In genomic region chr11:122802876-122803275, GRCh38 we compare ENCODE assay signal across 20 cellular contexts. TPM values are rescaled to one million over a fixed set of nuclear protein-coding genes. Genes with fewer than 3 reads are reported as not detected.
A peak's percentile ranks its signal among the peaks of the same experiment; 100 is the strongest.
DNase-seq lines count a peak whose midpoint lies in the region; ATAC-seq and TF ChIP-seq lines count a peak whose summit lies in the region.
"Had no signal": no experiment of that assay in that cellular context is flagged by ENCODE, and none has a peak within 500 bp of the region (broad histone marks: within the 10 kb centered on the region; RNA-seq: fewer than 3 reads in every experiment).

No MANE protein-coding gene starts in this region.

- intact Hi-C loops in Calu3 (cut with micrococcal nuclease; ENCODE audit: unreplicated experiment): no loop called here
- intact Hi-C loops in activated T-helper 1 cell treated with anti-CD3 and anti-CD28 coated beads, Interleukin-12 subunit alpha, Interleukin-12 subunit beta, Interleukin-2, Interleukin-4 antibody, amounts not matched to agents 30 ng/mL and 10 ng/mL and 1 ng/mL, durations not matched to agents 14 hours and 24 hours and 36 hours (cut with micrococcal nuclease): no loop called here

- CTCF ChIA-PET in Calu3 (lab: Charles Lee): no interaction called here

- H3K27me3 ChIP-seq in WERI-Rb-1 (ENCODE audit: insufficient read depth, low read depth, severe bottlenecking): peaks cover 40% of the 10 kb centered on the region
- H3K27me3 ChIP-seq: heart right ventricle had no signal

- no peaks in the 10 kb centered on the region for H3K4me1 Mint-ChIP-seq in Calu3 (ENCODE audit: low read depth, unreplicated experiment)
- H3K4me1 Mint-ChIP-seq in activated T-helper 1 cell treated with anti-CD3 and anti-CD28 coated beads, Interleukin-12 subunit alpha, Interleukin-12 subunit beta, Interleukin-2, Interleukin-4 antibody, amounts not matched to agents 30 ng/mL and 10 ng/mL and 1 ng/mL, durations not matched to agents 14 hours and 24 hours and 36 hours (ENCODE audit: low read depth): peaks cover 12% of the 10 kb centered on the region
- H3K4me1 Mint-ChIP-seq: activated naive CD4-positive, alpha-beta T cell treated with anti-CD3 and anti-CD28 coated beads, Interleukin-2, amount 10 ng/mL, durations not matched to agents 7 days and 5 days had no signal

- no peaks in the 10 kb centered on the region for H3K27me3 Mint-ChIP-seq in Calu3 (ENCODE audit: unreplicated experiment)
- H3K27me3 Mint-ChIP-seq in activated T-helper 1 cell treated with anti-CD3 and anti-CD28 coated beads, Interleukin-12 subunit alpha, Interleukin-12 subunit beta, Interleukin-2, Interleukin-4 antibody, amounts not matched to agents 30 ng/mL and 10 ng/mL and 1 ng/mL, durations not matched to agents 14 hours and 24 hours and 36 hours (ENCODE audit: insufficient read depth): peaks cover 2% of the 10 kb centered on the region
- H3K27me3 Mint-ChIP-seq: activated B cell treated with CpG ODN at 0.5 μM for 24 hours; activated CD4-positive, alpha-beta memory T cell treated with anti-CD3 and anti-CD28 coated beads, Interleukin-2, amount 10 ng/mL, durations not matched to agents 7 days and 5 days; activated naive CD4-positive, alpha-beta T cell treated with anti-CD3 and anti-CD28 coated beads, Interleukin-2, amount 10 ng/mL, durations not matched to agents 7 days and 5 days had no signal

- H3K4me3 ChIP-seq in skin epidermis (no peak overlapping the region), WERI-Rb-1 (ENCODE audit: low read depth, low read length) (no peak overlapping the region)
- H3K4me3 ChIP-seq: heart right ventricle, SK-N-MC had no signal

- H3K9me3 ChIP-seq in WERI-Rb-1 (ENCODE audit: severe bottlenecking): no peaks in the 10 kb centered on the region
- H3K9me3 ChIP-seq: heart right ventricle had no signal

- ATAC-seq in GM19467 (IDR thresholded peaks at IDR 0.05; ENCODE audit: unreplicated experiment): no peak
- ATAC-seq: heart right ventricle had no signal

- peak overlapping the region; percentile 40 for H3K27ac Mint-ChIP-seq in Calu3 (ENCODE audit: unreplicated experiment)
- H3K27ac Mint-ChIP-seq in activated T-helper 1 cell treated with anti-CD3 and anti-CD28 coated beads, Interleukin-12 subunit alpha, Interleukin-12 subunit beta, Interleukin-2, Interleukin-4 antibody, amounts not matched to agents 30 ng/mL and 10 ng/mL and 1 ng/mL, durations not matched to agents 14 hours and 24 hours and 36 hours: peak overlapping the region; percentile 9
- H3K27ac Mint-ChIP-seq: activated B cell treated with CpG ODN at 0.5 μM for 24 hours; activated CD4-positive, alpha-beta memory T cell treated with anti-CD3 and anti-CD28 coated beads, Interleukin-2, amount 10 ng/mL, durations not matched to agents 7 days and 5 days; activated naive CD4-positive, alpha-beta T cell treated with anti-CD3 and anti-CD28 coated beads, Interleukin-2, amount 10 ng/mL, durations not matched to agents 7 days and 5 days; endodermal cell; T-helper 2 cell treated with Interferon-gamma antibody and Interleukin-4, amounts not matched to agents 5 μg/mL and 100 μg/mL, for 36 hours had no signal

- H3K4me3 Mint-ChIP-seq in Calu3 (ENCODE audit: low read depth, unreplicated experiment): no peak overlapping the region
- H3K4me3 Mint-ChIP-seq in activated T-helper 1 cell treated with anti-CD3 and anti-CD28 coated beads, Interleukin-12 subunit alpha, Interleukin-12 subunit beta, Interleukin-2, Interleukin-4 antibody, amounts not matched to agents 30 ng/mL and 10 ng/mL and 1 ng/mL, durations not matched to agents 14 hours and 24 hours and 36 hours: no peak overlapping the region
- H3K4me3 Mint-ChIP-seq: activated B cell treated with CpG ODN at 0.5 μM for 24 hours; activated CD4-positive, alpha-beta memory T cell treated with anti-CD3 and anti-CD28 coated beads, Interleukin-2, amount 10 ng/mL, durations not matched to agents 7 days and 5 days; activated naive CD4-positive, alpha-beta T cell treated with anti-CD3 and anti-CD28 coated beads, Interleukin-2, amount 10 ng/mL, durations not matched to agents 7 days and 5 days; endodermal cell; T-helper 2 cell treated with Interferon-gamma antibody and Interleukin-4, amounts not matched to agents 5 μg/mL and 100 μg/mL, for 36 hours had no signal

- TF ChIP-seq CTCF in Calu3 (IDR thresholded peaks at IDR 0.05; ENCODE audit: unreplicated experiment): no peak
- TF ChIP-seq CTCF in WERI-Rb-1 (IDR thresholded peaks at IDR 0.05; ENCODE audit: low read depth, low read length): no peak

- H3K27ac ChIP-seq in epithelial cell of prostate (peak overlapping the region; percentile 99), skin epidermis (peak overlapping the region in 17 of 21 experiments; percentile 19 to 81 (median 60)), WERI-Rb-1 (no peak overlapping the region)
- H3K27ac ChIP-seq: heart right ventricle, SK-N-MC had no signal

- DNase-seq in Calu3 (no peak), epithelial cell of prostate (ENCODE audit: low read depth, low spot score) (no peak), WERI-Rb-1 (no peak), COLO829 (ENCODE audit: low spot score) (no peak)
- DNase-seq in activated T-helper 1 cell treated with anti-CD3 and anti-CD28 coated beads, Interleukin-12 subunit alpha, Interleukin-12 subunit beta, Interleukin-2, Interleukin-4 antibody, amounts not matched to agents 30 ng/mL and 10 ng/mL and 1 ng/mL, durations not matched to agents 14 hours and 24 hours and 36 hours (ENCODE audit: low spot score): no peak
- DNase-seq: activated B cell treated with CpG ODN at 0.5 μM for 24 hours; activated CD4-positive, alpha-beta memory T cell treated with anti-CD3 and anti-CD28 coated beads, Interleukin-2, amount 10 ng/mL, durations not matched to agents 7 days and 5 days; activated naive CD4-positive, alpha-beta T cell treated with anti-CD3 and anti-CD28 coated beads, Interleukin-2, amount 10 ng/mL, durations not matched to agents 7 days and 5 days; activated T-cell treated with anti-CD3 and anti-CD28 coated beads, Interleukin-2, amount 50 U/mL, for 1 hour; aorta; endodermal cell; heart right ventricle; NCI-H1436; NCI-H510A treated with DMSO at 0.1 percent for 48 hours; occipital lobe; retina had no signal

- no peaks in the 10 kb centered on the region for H3K9me3 Mint-ChIP-seq in Calu3 (ENCODE audit: low read depth, unreplicated experiment)
- no peaks in the 10 kb centered on the region for H3K9me3 Mint-ChIP-seq in activated T-helper 1 cell treated with anti-CD3 and anti-CD28 coated beads, Interleukin-12 subunit alpha, Interleukin-12 subunit beta, Interleukin-2, Interleukin-4 antibody, amounts not matched to agents 30 ng/mL and 10 ng/mL and 1 ng/mL, durations not matched to agents 14 hours and 24 hours and 36 hours
- H3K9me3 Mint-ChIP-seq: activated B cell treated with CpG ODN at 0.5 μM for 24 hours; activated CD4-positive, alpha-beta memory T cell treated with anti-CD3 and anti-CD28 coated beads, Interleukin-2, amount 10 ng/mL, durations not matched to agents 7 days and 5 days; activated naive CD4-positive, alpha-beta T cell treated with anti-CD3 and anti-CD28 coated beads, Interleukin-2, amount 10 ng/mL, durations not matched to agents 7 days and 5 days; endodermal cell; T-helper 2 cell treated with Interferon-gamma antibody and Interleukin-4, amounts not matched to agents 5 μg/mL and 100 μg/mL, for 36 hours had no signal

- peaks cover 22% of the 10 kb centered on the region for H3K36me3 Mint-ChIP-seq in Calu3 (ENCODE audit: insufficient read depth, unreplicated experiment)
- peaks cover 5% of the 10 kb centered on the region for H3K36me3 Mint-ChIP-seq in activated T-helper 1 cell treated with anti-CD3 and anti-CD28 coated beads, Interleukin-12 subunit alpha, Interleukin-12 subunit beta, Interleukin-2, Interleukin-4 antibody, amounts not matched to agents 30 ng/mL and 10 ng/mL and 1 ng/mL, durations not matched to agents 14 hours and 24 hours and 36 hours (ENCODE audit: low read depth)
- H3K36me3 Mint-ChIP-seq: activated naive CD4-positive, alpha-beta T cell treated with anti-CD3 and anti-CD28 coated beads, Interleukin-2, amount 10 ng/mL, durations not matched to agents 7 days and 5 days had no signal

- H3K36me3 ChIP-seq in WERI-Rb-1: no peaks in the 10 kb centered on the region

- no TSS peak for BruUV-seq in Calu3 (replicated peaks; lab: Mats Ljungman, UMichigan)

RNA-seq across cellular contexts. Expression of gene CRTAM, which starts 35.4 kb away (rescaled TPM):
- total RNA-seq in Calu3 (2022): not detected in 2 replicates
- 8.5 and 8.7 TPM in 2 replicates for total RNA-seq in activated T-helper 1 cell treated with anti-CD3 and anti-CD28 coated beads, Interleukin-12 subunit alpha, Interleukin-12 subunit beta, Interleukin-2, Interleukin-4 antibody, amounts not matched to agents 30 ng/mL and 10 ng/mL and 1 ng/mL, durations not matched to agents 14 hours and 24 hours and 36 hours
- total RNA-seq: activated B cell treated with CpG ODN at 0.5 μM for 24 hours, endodermal cell had no signal
